Comparison of ENCODE assay signal across 8 cellular contexts in the genomic region with DNA sequence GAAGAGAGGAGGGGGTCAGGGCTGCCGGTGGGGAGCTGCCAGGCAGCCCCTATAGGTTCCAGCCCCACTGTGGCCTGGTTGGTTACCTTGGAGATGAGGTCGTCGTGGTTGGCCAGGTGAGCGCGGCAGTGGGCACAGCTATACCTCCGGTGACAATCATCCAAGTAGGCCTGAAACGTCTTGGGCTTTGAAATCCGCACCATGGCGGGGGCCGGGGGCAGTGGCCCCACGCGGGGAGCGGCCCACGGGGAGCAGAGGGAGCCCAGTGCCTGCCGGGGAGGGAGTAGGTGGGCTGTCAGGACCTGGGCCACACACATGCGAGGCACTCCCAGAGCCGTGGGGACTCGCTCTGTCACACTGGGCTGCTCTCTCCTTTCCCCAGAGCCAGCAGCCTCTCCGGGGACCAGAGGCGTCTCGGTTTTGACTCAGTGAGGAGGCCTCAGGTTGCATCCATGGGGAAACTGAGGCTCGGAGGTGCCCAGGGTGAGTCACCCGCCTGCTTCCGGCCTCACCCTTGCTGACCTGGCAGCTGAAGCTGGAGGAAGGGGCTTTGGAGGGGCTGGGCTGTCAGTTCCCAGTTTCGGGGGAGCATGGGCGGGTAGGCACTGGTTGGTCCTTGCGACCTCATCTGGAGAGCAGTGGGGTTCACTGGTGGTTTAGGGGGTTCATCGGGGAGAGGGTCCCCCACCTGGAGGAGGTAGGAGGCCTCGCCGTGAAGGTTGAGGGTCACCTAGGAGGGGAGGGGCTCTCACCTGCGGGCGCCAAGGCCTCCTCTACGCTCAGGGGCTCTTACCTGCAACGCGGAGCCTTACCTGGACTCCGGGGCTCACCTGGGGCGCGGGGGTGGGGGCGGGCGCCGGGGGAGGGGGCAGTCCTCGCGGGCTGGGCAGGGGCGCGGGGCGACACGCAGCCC. TPM values are rescaled to one million over a fixed set of nuclear protein-coding genes. Genes with fewer than 3 reads are reported as not detected.
A peak's percentile ranks its signal among the peaks of the same experiment; 100 is the strongest.
DNase-seq lines count a peak whose midpoint lies in the region; TF ChIP-seq lines count a peak whose summit lies in the region.

No MANE protein-coding gene starts in this region.

- WGBS in endodermal cell (ENCODE audit: insufficient coverage in 1 of 2, insufficient read length in 1 of 2), 2 experiments, result 55 to 82% methylated on average over 24 to 47 of the region's 47 CpGs
- no CpG with 5 or more reads among the region's 47 CpGs for WGBS in neuronal stem cell (ENCODE audit: extremely low coverage in 2 of 2, insufficient read length in 2 of 2, insufficient replicate concordance in 1 of 2), 2 donors

- H3K9me2 ChIP-seq in OCI-LY1 (ENCODE audit: low read depth, low read length), result no peaks in the 10 kb centered on the region

- H3K14ac ChIP-seq in neuronal stem cell (ENCODE audit: low read length), result peak overlapping the region; percentile 90

- peak overlapping the region; percentile 99 for H3K4me2 ChIP-seq in OCI-LY1 (ENCODE audit: low read length)
- H3K4me2 ChIP-seq in neuronal stem cell (ENCODE audit: insufficient read depth, low read length, poor library complexity, severe bottlenecking), result peak overlapping the region; percentile 63

- H3K27ac ChIP-seq in OCI-LY1 (ENCODE audit: low read depth, low read length, poor library complexity, severe bottlenecking), result peak overlapping the region; percentile 88
- H3K27ac ChIP-seq in endodermal cell (ENCODE audit: low read depth, low read length), result no peak overlapping the region
- peak overlapping the region; percentile 51 for H3K27ac ChIP-seq in neuronal stem cell (replicated peaks; ENCODE audit: low read length)

- no peak overlapping the region for H4K8ac ChIP-seq in neuronal stem cell (ENCODE audit: low read depth, low read length)

- H3K4me1 Mint-ChIP-seq in endodermal cell, result peaks cover 19% of the 10 kb centered on the region

- peak overlapping the region; percentile 94 for H3K4ac ChIP-seq in neuronal stem cell (ENCODE audit: low read length)

- in situ Hi-C loops in KBM-7 (cut with MboI; ENCODE audit: low pct_unique_long_range_greater_than_20kb, low sequenced_read_pairs), result no loop called here

- H3K9me3 ChIP-seq in OCI-LY1 (ENCODE audit: low read length), result peaks cover 22% of the 10 kb centered on the region
- peaks cover 25% of the 10 kb centered on the region for H3K9me3 ChIP-seq in endodermal cell (ENCODE audit: control insufficient read depth, low read length)
- H3K9me3 ChIP-seq in neuronal stem cell (replicated peaks in 1 of 2; ENCODE audit: control insufficient read depth in 2 of 2, insufficient read depth in 1 of 2, low read depth in 1 of 2, low read length in 2 of 2), result peaks cover 11 to 23% of the 10 kb centered on the region in 2 donors

- H3F3A ChIP-seq in OCI-LY1 (ENCODE audit: insufficient read depth, low read length), result no peaks in the 10 kb centered on the region; the same call in 1 of the 2 replicates

- peak overlapping the region; percentile 97 for H2AK5ac ChIP-seq in neuronal stem cell (ENCODE audit: low read depth, low read length)

- peak overlapping the region; percentile 92 for H3K27ac Mint-ChIP-seq in endodermal cell

- peak overlapping the region; percentile 46 for H3K23ac ChIP-seq in neuronal stem cell (ENCODE audit: low read depth, low read length, poor library complexity)

- TF ChIP-seq CTCF in OCI-LY1 (IDR thresholded peaks at IDR 0.05; ENCODE audit: low read length), result no peak
- TF ChIP-seq CTCF in endodermal cell (conservative IDR thresholded peaks at IDR 0.05), result no peak

- H2BK15ac ChIP-seq in neuronal stem cell (ENCODE audit: low read length), result peak overlapping the region; percentile 98

- peak overlapping the region; percentile 89 for H3K18ac ChIP-seq in neuronal stem cell (ENCODE audit: low read length)

- H3K27me3 ChIP-seq in OCI-LY1 (ENCODE audit: insufficient read depth, low read length), result no peaks in the 10 kb centered on the region
- no peaks in the 10 kb centered on the region for H3K27me3 ChIP-seq in endodermal cell (ENCODE audit: control insufficient read depth, insufficient read depth, low read length, poor library complexity, severe bottlenecking)
- H3K27me3 ChIP-seq in neuronal stem cell (ENCODE audit: control insufficient read depth in 3 of 3, insufficient read depth in 3 of 3, low read depth in 1 of 3, low read length in 3 of 3), result no peaks in the 10 kb centered on the region

- peaks cover under 1% of the 10 kb centered on the region for H3K27me3 Mint-ChIP-seq in endodermal cell (ENCODE audit: insufficient read depth)

- DNase-seq in CD1c-positive myeloid dendritic cell (ENCODE audit: extremely low spot score) (peak; percentile 5), endodermal cell (peak; percentile 72), neuronal stem cell (ENCODE audit: low spot score) (no peak), NCI-H2081 (lab: John Stamatoyannopoulos, UW) (no peak), NCI-H1048 (lab: John Stamatoyannopoulos, UW) (no peak), KBM-7 (no peak), NCI-H2171 treated with DMSO at 0.1 percent for 48 hours (lab: John Stamatoyannopoulos, UW) (no peak)

- peaks cover 26% of the 10 kb centered on the region for H3K36me3 Mint-ChIP-seq in endodermal cell (ENCODE audit: low read depth)

- H2BK120ac ChIP-seq in neuronal stem cell (ENCODE audit: low read depth, low read length), result peak overlapping the region; percentile 74

- H2AFZ ChIP-seq in OCI-LY1 (ENCODE audit: low read length) (no peak overlapping the region), neuronal stem cell (ENCODE audit: low read length) (peak overlapping the region; percentile 4)

- H3K4me1 ChIP-seq in OCI-LY1 (ENCODE audit: insufficient read depth, low read length, severe bottlenecking) (peaks cover 55% of the 10 kb centered on the region), endodermal cell (ENCODE audit: control insufficient read depth, insufficient read depth, low read length) (no peaks in the 10 kb centered on the region), neuronal stem cell (ENCODE audit: control insufficient read depth in 2 of 2, insufficient read depth in 1 of 2, low read depth in 1 of 2, low read length in 2 of 2) (peaks cover 20 to 25% of the 10 kb centered on the region in 2 donors)

- peak overlapping the region; percentile 82 for H2BK5ac ChIP-seq in neuronal stem cell (ENCODE audit: low read length)

- H4K91ac ChIP-seq in neuronal stem cell (ENCODE audit: low read depth, low read length, poor library complexity), result peak overlapping the region; percentile 2

- peaks cover 29% of the 10 kb centered on the region for H3K9me3 Mint-ChIP-seq in endodermal cell

- no peaks in the 10 kb centered on the region for H3K79me1 ChIP-seq in neuronal stem cell (ENCODE audit: low read depth, low read length)

- H3K9ac ChIP-seq in OCI-LY1 (ENCODE audit: low read length), result peak overlapping the region; percentile 90
- H3K9ac ChIP-seq in endodermal cell (ENCODE audit: extremely low read depth, low read length, poor library complexity, severe bottlenecking), result no peak overlapping the region
- peak overlapping the region; percentile 45 for H3K9ac ChIP-seq in neuronal stem cell (ENCODE audit: low read depth, low read length, poor library complexity)

- no peaks in the 10 kb centered on the region for H3K79me2 ChIP-seq in OCI-LY1 (ENCODE audit: insufficient read depth, low read length)

- H3K4me3 Mint-ChIP-seq in endodermal cell, result peak overlapping the region; percentile 68

- H3K36me3 ChIP-seq in OCI-LY1 (ENCODE audit: insufficient read depth, low read length) (peaks cover 17% of the 10 kb centered on the region; the same call in 1 of the 2 replicates), endodermal cell (ENCODE audit: control insufficient read depth, insufficient read depth, low read length) (no peaks in the 10 kb centered on the region), neuronal stem cell (replicated peaks in 1 of 2; ENCODE audit: control insufficient read depth in 2 of 2, insufficient read depth in 2 of 2, low read length in 2 of 2) (no peaks in the 10 kb centered on the region)

- H3K4me3 ChIP-seq in OCI-LY1 (ENCODE audit: low read depth, low read length, poor library complexity, severe bottlenecking), result peak overlapping the region; percentile 78
- H3K4me3 ChIP-seq in endodermal cell (ENCODE audit: low read length), result no peak overlapping the region
- peak overlapping the region in 1 of 2 donors; percentile 68 for H3K4me3 ChIP-seq in neuronal stem cell (ENCODE audit: low read length in 2 of 2)

- peak overlapping the region; percentile 88 for H2BK12ac ChIP-seq in neuronal stem cell (ENCODE audit: low read length)

- no peaks in the 10 kb centered on the region for H4K20me1 ChIP-seq in OCI-LY1 (ENCODE audit: insufficient read depth, low read length)

RNA-seq across cellular contexts. Expression of gene YPEL3, which starts 0.6 kb away (rescaled TPM):
- 10 to 100 TPM; 42.0 to 57.2 TPM for total RNA-seq in endodermal cell
- 39.8 TPM for polyA plus RNA-seq in endodermal cell (2013, experiment 1 of 2)
- 36.9 TPM for polyA plus RNA-seq in endodermal cell (2013, experiment 2 of 2)
- polyA plus RNA-seq in neuronal stem cell (2013, experiment 1 of 2), result 51.2 TPM
- polyA plus RNA-seq in neuronal stem cell (2013, experiment 2 of 2), result 52.1 TPM

RNA-seq across cellular contexts. Expression of gene TBX6, which starts 3.7 kb away (rescaled TPM):
- 1 to 10 TPM; 3.0 to 6.3 TPM for total RNA-seq in endodermal cell
- polyA plus RNA-seq in endodermal cell (2013, experiment 1 of 2), result 3.4 TPM
- polyA plus RNA-seq in endodermal cell (2013, experiment 2 of 2), result 3.1 TPM
- polyA plus RNA-seq in neuronal stem cell (2013, experiment 1 of 2), result 2.8 TPM
- polyA plus RNA-seq in neuronal stem cell (2013, experiment 2 of 2), result 2.5 TPM

RNA-seq across cellular contexts. Expression of gene GDPD3, which starts 17.9 kb away (rescaled TPM):
- total RNA-seq in endodermal cell, result 1 to 10 TPM; 2.7 to 6.5 TPM
- 5.8 TPM for polyA plus RNA-seq in endodermal cell (2013, experiment 1 of 2)
- 4.1 TPM for polyA plus RNA-seq in endodermal cell (2013, experiment 2 of 2)
- polyA plus RNA-seq in neuronal stem cell (2013, experiment 1 of 2), result 3.9 TPM
- polyA plus RNA-seq in neuronal stem cell (2013, experiment 2 of 2), result 3.4 TPM

RNA-seq across cellular contexts. Expression of gene PPP4C, which starts 19.6 kb away (rescaled TPM):
- 100 to 1,000 TPM; 150 to 151 TPM for total RNA-seq in endodermal cell
- 140 TPM for polyA plus RNA-seq in endodermal cell (2013, experiment 1 of 2)
- polyA plus RNA-seq in endodermal cell (2013, experiment 2 of 2), result 132 TPM
- polyA plus RNA-seq in neuronal stem cell (2013, experiment 1 of 2), result 112 TPM
- polyA plus RNA-seq in neuronal stem cell (2013, experiment 2 of 2), result 110 TPM

RNA-seq across cellular contexts. Expression of gene MAPK3, which starts 27.6 kb away (rescaled TPM):
- 10 to 100 TPM; 53.8 to 62.0 TPM for total RNA-seq in endodermal cell
- 72.1 TPM for polyA plus RNA-seq in endodermal cell (2013, experiment 1 of 2)
- polyA plus RNA-seq in endodermal cell (2013, experiment 2 of 2), result 60.5 TPM
- 80.2 TPM for polyA plus RNA-seq in neuronal stem cell (2013, experiment 1 of 2)
- 78.2 TPM for polyA plus RNA-seq in neuronal stem cell (2013, experiment 2 of 2)

Comparison
In these comparisons a context has a peak if more than half of its experiments do, and no peak if none do; other contexts are left out.
1. DNase-seq: peak in CD1c-positive myeloid dendritic cell (single experiment) and endodermal cell (single experiment); none in neuronal stem cell (single experiment), NCI-H2081 (0 of 2), NCI-H1048 (single experiment), KBM-7 (single experiment) and NCI-H2171 treated with DMSO at 0.1 percent for 48 hours (single experiment).